8 cellular contexts compared by ENCODE assay signal in the genomic region with DNA sequence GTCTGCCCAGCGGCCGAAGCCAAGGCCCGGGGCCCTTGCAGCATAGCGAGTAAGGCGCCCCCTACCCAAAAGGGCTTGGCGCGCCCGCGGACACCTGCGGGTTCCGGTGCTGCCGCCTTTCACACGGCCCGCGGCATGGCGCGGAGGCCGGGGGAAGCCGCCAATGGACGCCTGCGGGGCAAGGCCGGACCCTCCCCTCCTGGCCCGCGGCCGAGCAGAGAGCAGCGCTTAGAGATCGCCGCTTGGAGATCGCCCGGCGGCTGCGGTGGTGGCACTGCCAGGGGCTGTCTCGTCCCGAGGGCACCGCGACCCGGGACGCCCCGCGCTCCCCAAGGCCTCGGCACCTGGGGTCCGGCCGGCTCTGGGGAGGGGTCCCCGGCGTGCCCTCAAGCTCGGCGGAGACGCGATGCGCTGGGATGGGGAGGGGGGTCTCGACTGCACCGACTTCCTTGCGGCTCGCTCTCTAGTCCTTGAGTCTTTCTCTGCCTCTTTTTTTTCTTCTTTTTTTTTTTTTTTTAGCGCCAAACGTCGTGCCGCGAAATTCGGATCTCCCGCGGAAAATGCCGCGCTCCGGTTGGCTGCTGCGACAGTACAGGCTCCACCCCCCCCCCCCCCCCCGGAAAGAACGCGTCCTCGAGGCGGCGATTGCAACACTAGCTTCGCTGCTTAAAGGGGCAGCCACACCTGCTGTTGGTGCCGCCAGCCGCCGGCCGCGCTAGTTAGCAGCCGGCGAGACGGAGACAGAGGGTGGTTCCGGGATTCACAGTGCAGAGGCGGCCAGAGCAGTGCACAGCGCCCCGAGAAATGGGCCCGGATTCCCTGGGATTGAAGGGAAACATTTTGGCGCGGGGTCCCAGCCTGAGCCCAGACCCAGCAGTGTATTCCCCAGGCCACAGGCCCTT. TPM values are rescaled to one million over a fixed set of nuclear protein-coding genes. Genes with fewer than 3 reads are reported as not detected.
DNase-seq lines count a peak whose midpoint lies in the region; ATAC-seq and TF ChIP-seq lines count a peak whose summit lies in the region.

A gene with protein sequence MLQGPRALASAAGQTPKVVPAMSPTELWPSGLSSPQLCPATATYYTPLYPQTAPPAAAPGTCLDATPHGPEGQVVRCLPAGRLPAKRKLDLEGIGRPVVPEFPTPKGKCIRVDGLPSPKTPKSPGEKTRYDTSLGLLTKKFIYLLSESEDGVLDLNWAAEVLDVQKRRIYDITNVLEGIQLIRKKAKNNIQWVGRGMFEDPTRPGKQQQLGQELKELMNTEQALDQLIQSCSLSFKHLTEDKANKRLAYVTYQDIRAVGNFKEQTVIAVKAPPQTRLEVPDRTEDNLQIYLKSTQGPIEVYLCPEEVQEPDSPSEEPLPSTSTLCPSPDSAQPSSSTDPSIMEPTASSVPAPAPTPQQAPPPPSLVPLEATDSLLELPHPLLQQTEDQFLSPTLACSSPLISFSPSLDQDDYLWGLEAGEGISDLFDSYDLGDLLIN (minus strand): TSS at position 484 of the 902 bp plus-strand sequence. CDS start 440 bp downstream, at position 44.

- H3K27me3 Mint-ChIP-seq in activated CD4-positive, alpha-beta memory T cell treated with anti-CD3 and anti-CD28 coated beads, Interleukin-2, amount 10 ng/mL, durations not matched to agents 7 days and 5 days = peaks cover 2% of the 10 kb centered on the region

- no peaks in the 10 kb centered on the region for H3K9me3 Mint-ChIP-seq in activated CD4-positive, alpha-beta memory T cell treated with anti-CD3 and anti-CD28 coated beads, Interleukin-2, amount 10 ng/mL, durations not matched to agents 7 days and 5 days

- CTCF ChIA-PET in activated CD4-positive, alpha-beta memory T cell treated with anti-CD3 and anti-CD28 coated beads, Interleukin-2, amount 10 ng/mL, durations not matched to agents 7 days and 5 days (lab: Charles Lee) = interaction anchor here (0.7 to 12.4 kb wide), 7 partner anchors 9 to 1343 kb away, joined by 3 to 192 read pairs (median 12); no protein-coding TSS in a partner anchor

- H3K27ac Mint-ChIP-seq in activated CD4-positive, alpha-beta memory T cell treated with anti-CD3 and anti-CD28 coated beads, Interleukin-2, amount 10 ng/mL, durations not matched to agents 7 days and 5 days = peak within 1 kb of the TSS; percentile 97

- peak; percentile 52 for ATAC-seq in HG03521 (IDR thresholded peaks at IDR 0.05; ENCODE audit: unreplicated experiment)

- H3K36me3 Mint-ChIP-seq in activated CD4-positive, alpha-beta memory T cell treated with anti-CD3 and anti-CD28 coated beads, Interleukin-2, amount 10 ng/mL, durations not matched to agents 7 days and 5 days (ENCODE audit: low read depth) = peaks cover 46% of the 10 kb centered on the region

- POLR2A ChIA-PET in activated CD4-positive, alpha-beta memory T cell treated with anti-CD3 and anti-CD28 coated beads, Interleukin-2, amount 10 ng/mL, durations not matched to agents 7 days and 5 days (lab: Charles Lee) = interaction anchor here (0.8 to 15.2 kb wide), 21 partner anchors 8 to 429 kb away, joined by 3 to 121 read pairs (median 7); partner anchors contain the start of genes ELOA, HNRNPR, ID3 and PNRC2

- peak within 1 kb of the TSS; percentile 99 for H3K4me3 Mint-ChIP-seq in activated CD4-positive, alpha-beta memory T cell treated with anti-CD3 and anti-CD28 coated beads, Interleukin-2, amount 10 ng/mL, durations not matched to agents 7 days and 5 days

- peak; percentile 60 for DNase-seq in A172 (ENCODE audit: low spot score)
- DNase-seq in NCI-H82 (lab: John Stamatoyannopoulos, UW) = peak; percentile 95
- DNase-seq in activated CD4-positive, alpha-beta memory T cell treated with anti-CD3 and anti-CD28 coated beads, Interleukin-2, amount 10 ng/mL, durations not matched to agents 7 days and 5 days = peak; percentile 88
- DNase-seq in ecto neural progenitor cell (ENCODE audit: low spot score) = peak; percentile 90
- DNase-seq in lung microvascular endothelial cell (ENCODE audit: low read depth in 2 of 2) = peak; percentile 82 to 85
- peak; percentile 57 to 66 (median 60) for DNase-seq in stimulated activated CD4-positive, alpha-beta T cell treated with anti-CD3 and anti-CD28 coated beads, TNF-alpha, amount 100 ng/mL, for 4 hours (ENCODE audit: low read depth in 3 of 3)

- TF ChIP-seq POLR2A in GM18526 (IDR thresholded peaks at IDR 0.05; ENCODE audit: extremely low read depth, insufficient read length) = peak; percentile 48

- peaks cover 71% of the 10 kb centered on the region for H3K4me1 Mint-ChIP-seq in activated CD4-positive, alpha-beta memory T cell treated with anti-CD3 and anti-CD28 coated beads, Interleukin-2, amount 10 ng/mL, durations not matched to agents 7 days and 5 days

RNA-seq across cellular contexts. Expression of the gene that starts here (rescaled TPM):
- 3.8 and 4.0 TPM in 2 replicates for total RNA-seq in A172 (2014; rRNA removed; shearing (Covaris generic))
- 10 to 100 TPM; 93.4 to 98.9 TPM for total RNA-seq in activated CD4-positive, alpha-beta memory T cell treated with anti-CD3 and anti-CD28 coated beads, Interleukin-2, amount 10 ng/mL, durations not matched to agents 7 days and 5 days
- 0.40 and 0.87 TPM in 2 replicates for total RNA-seq in lung microvascular endothelial cell

Comparison
In these comparisons a context has a peak if more than half of its experiments do, and no peak if none do; other contexts are left out.
1. Peak in every context shown above with its lines: DNase-seq and ATAC-seq.
2. RNA of the gene that starts here (total RNA-seq): 93.4 to 98.9 TPM in activated CD4-positive, alpha-beta memory T cell treated with anti-CD3 and anti-CD28 coated beads, Interleukin-2, amount 10 ng/mL, durations not matched to agents 7 days and 5 days; 3.8 to 4.0 TPM in A172 and 0.40 to 0.87 TPM in lung microvascular endothelial cell; every median in the first group is over 10 times any median in the second.
3. Peak in DNase-seq in lung microvascular endothelial cell; RNA of the gene not detected or under 1 TPM.